In genomic region chr3:136932978-136933812, GRCh38 we compare ENCODE assay signal across 12 cellular contexts. TPM values are rescaled to one million over a fixed set of nuclear protein-coding genes. Genes with fewer than 3 reads are reported as not detected.
A peak's percentile ranks its signal among the peaks of the same experiment; 100 is the strongest.
DNase-seq lines count a peak whose midpoint lies in the region; ATAC-seq and TF ChIP-seq lines count a peak whose summit lies in the region.
"Had no signal": no experiment of that assay in that cellular context is flagged by ENCODE, and none has a peak within 500 bp of the region (broad histone marks: within the 10 kb centered on the region; RNA-seq: fewer than 3 reads in every experiment).

No MANE protein-coding gene starts in this region.

- H3K18ac ChIP-seq in H9 (ENCODE audit: insufficient read length, low read depth, low read length) = no peak overlapping the region

- H3K36me3 ChIP-seq in Karpas-422 (ENCODE audit: insufficient read depth, low read length) (peaks cover 42% of the 10 kb centered on the region), esophagus squamous epithelium (peaks cover 0 to 46% (median 3%) of the 10 kb centered on the region in 3 donors), upper lobe of right lung (peaks cover 9% of the 10 kb centered on the region)

- H3K4me1 Mint-ChIP-seq in activated naive CD4-positive, alpha-beta T cell treated with anti-CD3 and anti-CD28 coated beads, Interleukin-2, amount 10 ng/mL, durations not matched to agents 7 days and 5 days = peaks cover 28% of the 10 kb centered on the region
- no peaks in the 10 kb centered on the region; a peak in 1 of 4 replicates for H3K4me1 Mint-ChIP-seq in H9

- peaks cover 98% of the 10 kb centered on the region for H3K79me2 ChIP-seq in Karpas-422 (ENCODE audit: low read length)
- no peaks in the 10 kb centered on the region; the same call in 1 of the 2 replicates for H3K79me2 ChIP-seq in H9 (ENCODE audit: insufficient read depth, low read length)

- H4K20me1 ChIP-seq in Karpas-422 (ENCODE audit: insufficient read depth, low read depth, low read length) = no peaks in the 10 kb centered on the region
- no peaks in the 10 kb centered on the region for H4K20me1 ChIP-seq in H9 (ENCODE audit: control insufficient read depth, insufficient read depth, insufficient read length)

- WGBS in esophagus squamous epithelium, 2 donors = 59 to 62% methylated on average over 2 of the region's 2 CpGs
- WGBS in H9 (ENCODE audit: extremely low coverage, insufficient read length, low lambda C conversion rate) = no CpG with 5 or more reads among the region's 2 CpGs

- TF ChIP-seq CTCF in esophagus squamous epithelium (IDR thresholded peaks at IDR 0.05) (no peak), upper lobe of right lung (IDR thresholded peaks at IDR 0.05) (no peak), H9 (conservative IDR thresholded peaks at IDR 0.05) (no peak)

- H3K27ac Mint-ChIP-seq in activated naive CD4-positive, alpha-beta T cell treated with anti-CD3 and anti-CD28 coated beads, Interleukin-2, amount 50 U/mL, for 72 hours = peak overlapping the region; percentile 40 to 69
- no peak overlapping the region for H3K27ac Mint-ChIP-seq in activated naive CD4-positive, alpha-beta T cell treated with anti-CD3 and anti-CD28 coated beads, Interleukin-2, amount 10 ng/mL, durations not matched to agents 7 days and 5 days
- H3K27ac Mint-ChIP-seq in H9 = peak overlapping the region in 1 of 3 experiments; percentile 40; a peak in 1 of 7 replicates

- no peak overlapping the region for H3K14ac ChIP-seq in H9 (ENCODE audit: insufficient read depth, low read length)

- peak in 1 of 2 donors; percentile 43 for ATAC-seq in activated naive CD4-positive, alpha-beta T cell treated with anti-CD3 and anti-CD28 coated beads, Interleukin-2, amount 50 U/mL, for 72 hours
- ATAC-seq in upper lobe of right lung = peak; percentile 41

- H2BK12ac ChIP-seq in H9 (ENCODE audit: insufficient read length, low read depth, low read length) = no peak overlapping the region

- H3K23me2 ChIP-seq in H9 (ENCODE audit: insufficient read length, low read depth, low read length, poor library complexity, severe bottlenecking) = no peaks in the 10 kb centered on the region

- peaks cover 29% of the 10 kb centered on the region for H3K4me1 ChIP-seq in Karpas-422 (ENCODE audit: low read length)
- peaks cover 17 to 85% (median 24%) of the 10 kb centered on the region in 3 donors for H3K4me1 ChIP-seq in esophagus squamous epithelium
- peaks cover 41% of the 10 kb centered on the region for H3K4me1 ChIP-seq in upper lobe of right lung
- no peaks in the 10 kb centered on the region for H3K4me1 ChIP-seq in H9 (ENCODE audit: insufficient read depth, low read length)

- H2BK5ac ChIP-seq in H9 (ENCODE audit: insufficient read length, low read length) = no peak overlapping the region

- no peak overlapping the region for H4K91ac ChIP-seq in H9 (ENCODE audit: insufficient read length, low read depth, low read length)

- H3K4me3 ChIP-seq in Karpas-422 (ENCODE audit: low read length) = no peak overlapping the region
- H3K4me3 ChIP-seq in esophagus squamous epithelium = peak overlapping the region in 2 of 4 donors; percentile 2 to 61
- H3K4me3 ChIP-seq in upper lobe of right lung = no peak overlapping the region
- H3K4me3 ChIP-seq: PC-9 had no signal

- no peak overlapping the region for H2BK120ac ChIP-seq in H9 (ENCODE audit: low read depth, low read length, poor library complexity, severe bottlenecking)

- no peak overlapping the region for H2AK5ac ChIP-seq in H9 (ENCODE audit: insufficient read length, low read length)

- H3K27me3 Mint-ChIP-seq in activated naive CD4-positive, alpha-beta T cell treated with anti-CD3 and anti-CD28 coated beads, Interleukin-2, amount 10 ng/mL, durations not matched to agents 7 days and 5 days = no peaks in the 10 kb centered on the region
- no peaks in the 10 kb centered on the region for H3K27me3 Mint-ChIP-seq in H9 (ENCODE audit: low read depth)

- CTCF ChIA-PET in activated naive CD4-positive, alpha-beta T cell treated with anti-CD3 and anti-CD28 coated beads, Interleukin-2, amount 10 ng/mL, durations not matched to agents 7 days and 5 days (lab: Charles Lee) = no interaction called here

- no peaks in the 10 kb centered on the region for H3K79me1 ChIP-seq in H9 (ENCODE audit: insufficient read depth, low read depth, low read length, poor library complexity, severe bottlenecking)

- H3K56ac ChIP-seq in H9 (ENCODE audit: insufficient read length, low read depth, low read length) = no peak overlapping the region

- no peak overlapping the region for H3K4me3 Mint-ChIP-seq in activated naive CD4-positive, alpha-beta T cell treated with anti-CD3 and anti-CD28 coated beads, Interleukin-2, amount 10 ng/mL, durations not matched to agents 7 days and 5 days
- no peak overlapping the region for H3K4me3 Mint-ChIP-seq in H9

- peaks cover 9 to 62% of the 10 kb centered on the region in 2 donors for H3K36me3 Mint-ChIP-seq in activated naive CD4-positive, alpha-beta T cell treated with anti-CD3 and anti-CD28 coated beads, Interleukin-2, amount 50 U/mL, for 72 hours
- peaks cover 48% of the 10 kb centered on the region for H3K36me3 Mint-ChIP-seq in activated naive CD4-positive, alpha-beta T cell treated with anti-CD3 and anti-CD28 coated beads, Interleukin-2, amount 10 ng/mL, durations not matched to agents 7 days and 5 days
- H3K36me3 Mint-ChIP-seq in H9 (ENCODE audit: insufficient read depth in 1 of 3, low read depth in 3 of 3) = peaks cover 20 to 33% (median 23%) of the 10 kb centered on the region in 3 experiments; a peak in 6 of 7 replicates

- H3K9me3 ChIP-seq in Karpas-422 (ENCODE audit: low read length) (no peaks in the 10 kb centered on the region), esophagus squamous epithelium (no peaks in the 10 kb centered on the region), upper lobe of right lung (no peaks in the 10 kb centered on the region), H9 (ENCODE audit: control insufficient read depth, low read depth, low read length) (no peaks in the 10 kb centered on the region)

- no peak overlapping the region for H2BK20ac ChIP-seq in H9 (ENCODE audit: low read depth, low read length, poor library complexity, severe bottlenecking)

- H3K27ac ChIP-seq in Karpas-422 (ENCODE audit: low read length) (peak overlapping the region; percentile 29), esophagus squamous epithelium (peak overlapping the region; percentile 29 to 80 (median 68)), upper lobe of right lung (peak overlapping the region; percentile 65), H9 (ENCODE audit: insufficient read length, low read depth, low read length) (no peak overlapping the region)
- H3K27ac ChIP-seq: PC-9 had no signal

- TF ChIP-seq POLR2A in esophagus squamous epithelium (IDR thresholded peaks at IDR 0.05) = no peak

- H4K5ac ChIP-seq in H9 (ENCODE audit: insufficient read length, low read depth, low read length) = no peak overlapping the region

- H3T11ph ChIP-seq in H9 (ENCODE audit: low read length) = no peak overlapping the region

- H3K9me2 ChIP-seq in Karpas-422 (replicated peaks; ENCODE audit: insufficient read depth, low read length) = no peaks in the 10 kb centered on the region

- peaks cover 0 to 6% of the 10 kb centered on the region in 2 donors for H3K9me3 Mint-ChIP-seq in activated naive CD4-positive, alpha-beta T cell treated with anti-CD3 and anti-CD28 coated beads, Interleukin-2, amount 50 U/mL, for 72 hours
- peaks cover 5% of the 10 kb centered on the region for H3K9me3 Mint-ChIP-seq in activated naive CD4-positive, alpha-beta T cell treated with anti-CD3 and anti-CD28 coated beads, Interleukin-2, amount 10 ng/mL, durations not matched to agents 7 days and 5 days
- peaks cover 0 to 7% of the 10 kb centered on the region in 2 experiments; a peak in 3 of 5 replicates for H3K9me3 Mint-ChIP-seq in H9

- H2AFZ ChIP-seq in Karpas-422 (ENCODE audit: low read length) (no peak overlapping the region), H9 (ENCODE audit: low read length) (no peak overlapping the region)
- H2AFZ ChIP-seq: PC-9 had no signal

- no peak overlapping the region for H3K23ac ChIP-seq in H9 (ENCODE audit: insufficient read length, low read depth, low read length)

- no peak overlapping the region for H4K8ac ChIP-seq in H9 (replicated peaks; ENCODE audit: insufficient read length, low read depth, low read length)

- intact Hi-C loops in esophagus squamous epithelium (cut with DNase I) (no loop called here), upper lobe of right lung (cut with DNase I) (no loop called here)

- no peak overlapping the region for H3K4ac ChIP-seq in H9 (ENCODE audit: low read depth, low read length)

- no peak for DNase-seq in activated naive CD4-positive, alpha-beta T cell treated with anti-CD3 and anti-CD28 coated beads, Interleukin-2, amount 50 U/mL, for 72 hours (ENCODE audit: low spot score in 2 of 2)
- no peak for DNase-seq in activated naive CD4-positive, alpha-beta T cell treated with anti-CD3 and anti-CD28 coated beads, Interleukin-2, amount 10 ng/mL, durations not matched to agents 7 days and 5 days
- DNase-seq in Karpas-422 (no peak), esophagus squamous epithelium (lab: John Stamatoyannopoulos, UW) (no peak), upper lobe of right lung (no peak), NCI-H1436 (lab: John Stamatoyannopoulos, UW) (no peak), hippocampal formation (lab: John Stamatoyannopoulos, UW) (no peak), H9 (no peak)
- DNase-seq: cerebellar nuclear complex; Kasumi-1; PC-9; stimulated activated CD4-positive, alpha-beta T cell treated with anti-CD3 and anti-CD28 coated beads, Interleukin-1b, Interleukin-23, amount 100 ng/mL, for 48 hours had no signal

- H3K27me3 ChIP-seq in Karpas-422 (ENCODE audit: low read length) = no peaks in the 10 kb centered on the region
- no peaks in the 10 kb centered on the region for H3K27me3 ChIP-seq in esophagus squamous epithelium
- H3K27me3 ChIP-seq in upper lobe of right lung = no peaks in the 10 kb centered on the region
- no peaks in the 10 kb centered on the region for H3K27me3 ChIP-seq in H9 (ENCODE audit: insufficient read depth, low read length)

- no peak overlapping the region for H2BK15ac ChIP-seq in H9 (ENCODE audit: low read depth, low read length)

- H3K9ac ChIP-seq in Karpas-422 (ENCODE audit: low read length) (no peak overlapping the region), H9 (ENCODE audit: extremely low read depth, insufficient read length, low read length) (no peak overlapping the region)

- H3K4me2 ChIP-seq in Karpas-422 (ENCODE audit: low read depth, low read length, poor library complexity, severe bottlenecking) (no peak overlapping the region), H9 (ENCODE audit: insufficient read depth, insufficient read length, low read length) (no peak overlapping the region)
- H3K4me2 ChIP-seq: PC-9 had no signal

RNA-seq across cellular contexts. Expression of gene IL20RB, which starts 24.6 kb away (rescaled TPM):
- 1 to 10 TPM; 1.8 to 1.9 TPM for total RNA-seq in activated naive CD4-positive, alpha-beta T cell treated with anti-CD3 and anti-CD28 coated beads, Interleukin-2, amount 50 U/mL, for 72 hours
- total RNA-seq in Karpas-422 (2014; rRNA removed; shearing (Covaris generic); ENCODE audit: low replicate concordance) = 1.1 and 3.2 TPM in 2 replicates
- total RNA-seq in esophagus squamous epithelium = 100 to 1,000 TPM in 3 of 4 donors, 10 to 100 TPM in 1; 95.1 to 112 (median 105) TPM
- total RNA-seq in upper lobe of right lung = 3.7 TPM
- total RNA-seq in H9 (2021) = 1.5 TPM in 2 replicates

Comparison
In these comparisons a context has a peak if more than half of its experiments do, and no peak if none do; other contexts are left out.
1. RNA of gene IL20RB, which starts 24.6 kb away (total RNA-seq): 95.1 to 112 TPM in esophagus squamous epithelium; 3.7 TPM in upper lobe of right lung (single experiment), 1.8 to 1.9 TPM in activated naive CD4-positive, alpha-beta T cell treated with anti-CD3 and anti-CD28 coated beads, Interleukin-2, amount 50 U/mL, for 72 hours, 1.5 TPM in H9 and 1.1 to 3.2 TPM in Karpas-422; every median in the first group is over 10 times any median in the second.